18 cellular contexts compared by ENCODE assay signal in the genomic region with DNA sequence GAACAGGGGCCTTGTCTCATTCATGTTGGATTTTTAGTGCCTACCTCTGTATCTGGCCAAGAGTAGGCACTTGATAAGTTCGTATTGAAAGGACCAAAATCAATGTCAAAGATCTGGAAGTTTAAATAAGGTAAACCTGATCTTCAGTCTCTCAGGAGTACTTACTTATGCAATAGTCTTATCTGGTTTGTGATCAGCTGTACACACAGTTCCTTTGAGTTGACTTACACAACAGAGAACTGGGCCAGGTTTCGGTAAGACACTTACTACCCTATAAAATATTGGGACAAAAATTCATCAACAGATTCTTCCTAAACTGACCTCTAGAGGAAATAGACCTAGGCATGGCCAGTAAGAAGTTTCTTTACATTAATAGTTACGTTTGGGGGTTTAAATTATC.
DNase-seq lines count a peak whose midpoint lies in the region; ATAC-seq, FAIRE-seq and TF ChIP-seq lines count a peak whose summit lies in the region.
"Had no signal": no experiment of that assay in that cellular context is flagged by ENCODE, and none has a peak within 500 bp of the region (broad histone marks: within the 10 kb centered on the region; RNA-seq: fewer than 3 reads in every experiment).

No MANE protein-coding gene starts in this region.

- no peaks in the 10 kb centered on the region for H3K9me3 ChIP-seq in mammary epithelial cell (replicated peaks; ENCODE audit: insufficient read depth, low read length)
- H3K9me3 ChIP-seq in breast epithelium = no peaks in the 10 kb centered on the region
- no peaks in the 10 kb centered on the region for H3K9me3 ChIP-seq in HepG2 (ENCODE audit: low read length)
- H3K9me3 ChIP-seq: BE2C, Caco-2 had no signal

- H3K4me3 ChIP-seq in mammary epithelial cell (replicated peaks in 1 of 3; ENCODE audit: insufficient read depth in 1 of 3, low read depth in 2 of 3, low read length in 3 of 3) = no peak overlapping the region
- no peak overlapping the region for H3K4me3 ChIP-seq in breast epithelium
- H3K4me3 ChIP-seq in HepG2 (replicated peaks in 1 of 3; ENCODE audit: insufficient read depth in 1 of 3, low read depth in 2 of 3, low read length in 3 of 3) = no peak overlapping the region

- BruUV-seq in mammary epithelial cell (replicated peaks; lab: Mats Ljungman, UMichigan) = no TSS peak
- no TSS peak for BruUV-seq in HepG2 (replicated peaks; lab: Mats Ljungman, UMichigan)

- dilution Hi-C loops in mammary epithelial cell (cut with HindIII; ENCODE audit: low sequenced_read_pairs) = no loop called here

- intact Hi-C loops in mammary epithelial cell (cut with micrococcal nuclease) = no loop called here
- intact Hi-C loops in breast epithelium (cut with DNase I; ENCODE audit: low total_unique reads) = no loop called here
- intact Hi-C loops in HepG2 (cut with micrococcal nuclease; ENCODE audit: unreplicated experiment) = no loop called here

- no peak for TF ChIP-seq RAD21 in HepG2 (CRISPR knock-in tag; IDR thresholded peaks at IDR 0.05)

- no peak overlapping the region for H3K4me2 ChIP-seq in mammary epithelial cell (ENCODE audit: insufficient read depth, low read depth, low read length)
- H3K4me2 ChIP-seq in HepG2 (ENCODE audit: low read depth, low read length) = no peak overlapping the region

- POLR2A ChIA-PET in HepG2 (lab: Yijun Ruan, JAX) = no interaction called here

- TF ChIP-seq EP300 in HepG2 (IDR thresholded peaks at IDR 0.05; ENCODE audit: low read depth in 2 of 2, low read length in 2 of 2) (no peak), HepG2 (CRISPR knock-in tag; IDR thresholded peaks at IDR 0.05; ENCODE audit: borderline replicate concordance) (no peak)

- ATAC-seq in HepG2 (no peak), HG02678 (IDR thresholded peaks at IDR 0.05; ENCODE audit: unreplicated experiment) (no peak), GM19035 (IDR thresholded peaks at IDR 0.05; ENCODE audit: unreplicated experiment) (no peak)
- ATAC-seq: HCT116 had no signal

- in situ Hi-C loops in mammary epithelial cell (cut with MboI; ENCODE audit: low sequenced_read_pairs in 2 of 2) (no loop called here), HepG2 (cut with HindIII; ENCODE audit: extremely low pct_ligation_motif_present, low pct_unique_long_range_greater_than_20kb) (no loop called here)

- no peaks in the 10 kb centered on the region for H3K79me2 ChIP-seq in mammary epithelial cell (ENCODE audit: insufficient read depth, low read length)
- H3K79me2 ChIP-seq in HepG2 (ENCODE audit: insufficient read depth, low read length) = no peaks in the 10 kb centered on the region

- H3K9ac ChIP-seq in mammary epithelial cell (ENCODE audit: insufficient read depth, low read length) (no peak overlapping the region), HepG2 (ENCODE audit: insufficient read depth, low read depth, low read length) (no peak overlapping the region)

- no peak for FAIRE-seq in HepG2 (lab: Jason Lieb, UNC)
- FAIRE-seq: D721Med, G401.6, GM12891 had no signal

- no peaks in the 10 kb centered on the region for H3K27me3 ChIP-seq in mammary epithelial cell (ENCODE audit: insufficient read depth, low read length)
- H3K27me3 ChIP-seq in breast epithelium = no peaks in the 10 kb centered on the region
- H3K27me3 ChIP-seq in HepG2 (ENCODE audit: control insufficient read depth in 1 of 2, insufficient read depth in 2 of 2, low read length in 2 of 2) = no peaks in the 10 kb centered on the region
- H3K27me3 ChIP-seq: BE2C had no signal

- H3K36me3 ChIP-seq in mammary epithelial cell (ENCODE audit: insufficient read depth, low read length) (no peaks in the 10 kb centered on the region), breast epithelium (no peaks in the 10 kb centered on the region), HepG2 (replicated peaks in 1 of 2; ENCODE audit: control insufficient read depth in 1 of 2, insufficient read depth in 2 of 2, low read length in 2 of 2) (no peaks in the 10 kb centered on the region)
- H3K36me3 ChIP-seq: BE2C had no signal

- DNase-seq in mammary epithelial cell (peak; percentile 6), breast epithelium (ENCODE audit: low spot score in 2 of 2) (no peak), OCI-M1 (lab: John Stamatoyannopoulos, UW) (peak; percentile 8), HepG2 (ENCODE audit: low spot score) (no peak)
- DNase-seq: ACHN; BE2C; C1 segment of cervical spinal cord; Caco-2; CD4-positive, alpha-beta T cell; GOT3; H7; HFFc6 had no signal

- H3K27ac ChIP-seq in mammary epithelial cell (ENCODE audit: insufficient read depth, low read depth, low read length) (no peak overlapping the region), breast epithelium (no peak overlapping the region), HepG2 (ENCODE audit: extremely low read length, insufficient read depth, low read length) (no peak overlapping the region)

- H2AFZ ChIP-seq in mammary epithelial cell (ENCODE audit: low read depth, low read length) = no peak overlapping the region
- no peak overlapping the region for H2AFZ ChIP-seq in HepG2 (ENCODE audit: low read length)

- no peak for TF ChIP-seq POLR2A in breast epithelium (IDR thresholded peaks at IDR 0.05)
- TF ChIP-seq POLR2A in HepG2 (IDR thresholded peaks at IDR 0.05; ENCODE audit: insufficient read depth in 1 of 2, low read depth in 2 of 2, low read length in 2 of 2) = no peak

- CTCF ChIA-PET in mammary epithelial cell (lab: Charles Lee; ENCODE audit: low non-redundant PET) = no interaction called here
- CTCF ChIA-PET in HepG2 (lab: Yijun Ruan, JAX; ENCODE audit: low intra/inter-chr PET ratio, low total read pairs) = no interaction called here

- H3K4me1 ChIP-seq in mammary epithelial cell (ENCODE audit: insufficient read depth, low read length) = no peaks in the 10 kb centered on the region
- H3K4me1 ChIP-seq in breast epithelium = no peaks in the 10 kb centered on the region
- H3K4me1 ChIP-seq in HepG2 (ENCODE audit: insufficient read depth, low read length) = no peaks in the 10 kb centered on the region
- H3K4me1 ChIP-seq: BE2C, Caco-2 had no signal

- TF ChIP-seq CTCF in mammary epithelial cell (conservative IDR thresholded peaks at IDR 0.05 in 1 of 2, IDR thresholded peaks at IDR 0.05 in 1 of 2; ENCODE audit: extremely low read depth in 1 of 2, insufficient read depth in 1 of 2, low read depth in 1 of 2, low read length in 2 of 2) (no peak), breast epithelium (IDR thresholded peaks at IDR 0.05) (no peak), HepG2 (CRISPR knock-in tag; IDR thresholded peaks at IDR 0.05) (no peak)

- WGBS in mammary epithelial cell (ENCODE audit: low coverage, missing lambda C conversion rate) = 41% methylated on average over 3 of the region's 3 CpGs
- WGBS in HepG2 (ENCODE audit: low lambda C conversion rate) = 0% methylated on average over 3 of the region's 3 CpGs

- H4K20me1 ChIP-seq in mammary epithelial cell (ENCODE audit: insufficient read depth, low read length) (no peaks in the 10 kb centered on the region), HepG2 (ENCODE audit: insufficient read depth, low read length) (no peaks in the 10 kb centered on the region)

TF ChIP-seq in HepG2, 621 proteins besides CTCF, POLR2A, EP300 and RAD21:
- TF ChIP-seq FOXA3 (CRISPR knock-in tag; IDR thresholded peaks at IDR 0.05) (peak; percentile 19; the same call in 1 of the 2 replicates), ZNF644 (CRISPR knock-in tag; IDR thresholded peaks at IDR 0.05; ENCODE audit: low read depth) (no peak), SMARCE1 (IDR thresholded peaks at IDR 0.05; ENCODE audit: borderline replicate concordance) (no peak)

Comparison
In these comparisons a context has a peak if more than half of its experiments do, and no peak if none do; other contexts are left out.
1. DNase-seq: peak in mammary epithelial cell (single experiment) and OCI-M1 (single experiment); none in breast epithelium (0 of 2) and HepG2 (single experiment).